In genomic region chr7:92837214-92837749, GRCh38 we compare ENCODE assay signal across 8 cellular contexts. TPM values are rescaled to one million over a fixed set of nuclear protein-coding genes. Genes with fewer than 3 reads are reported as not detected.
A peak's percentile ranks its signal among the peaks of the same experiment; 100 is the strongest.
DNase-seq lines count a peak whose midpoint lies in the region; ATAC-seq and TF ChIP-seq lines count a peak whose summit lies in the region.

No MANE protein-coding gene starts in this region.

- no peaks in the 10 kb centered on the region for H3K9me3 ChIP-seq in Panc1 (ENCODE audit: control insufficient read depth, insufficient read depth, low read depth, low read length)
- H3K9me3 ChIP-seq in endodermal cell (ENCODE audit: control insufficient read depth, low read length), result no peaks in the 10 kb centered on the region
- H3K9me3 ChIP-seq in ovary, result no peaks in the 10 kb centered on the region

- WGBS in endodermal cell (ENCODE audit: insufficient coverage in 1 of 2, insufficient read length in 1 of 2), 2 experiments, result 0 to 2% methylated on average over 1 to 4 of the region's 4 CpGs
- 0 to 3% (median 2%) methylated on average over 4 of the region's 4 CpGs for WGBS in ovary, 3 donors

- H3K27me3 Mint-ChIP-seq in endodermal cell (ENCODE audit: insufficient read depth), result peaks cover 11% of the 10 kb centered on the region

- H3K27ac ChIP-seq in Panc1 (ENCODE audit: low read length) (peak overlapping the region; percentile 40), endodermal cell (ENCODE audit: low read depth, low read length) (no peak overlapping the region), ovary (peak overlapping the region in 1 of 2 donors; percentile 30)

- no peak for ATAC-seq in Panc1
- no peak for ATAC-seq in HG02623 (IDR thresholded peaks at IDR 0.05; ENCODE audit: unreplicated experiment)
- no peak for ATAC-seq in GM18498 (IDR thresholded peaks at IDR 0.05; ENCODE audit: unreplicated experiment)

- intact Hi-C loops in Panc1 (cut with micrococcal nuclease; ENCODE audit: unreplicated experiment), result no loop called here
- intact Hi-C loops in ovary (cut with DNase I), result loop anchor here in 3 of 4 donors (10.0 kb wide), 3 partner anchors 142 to 218 kb away; no protein-coding TSS in a partner anchor

- H3K27me3 ChIP-seq in Panc1 (ENCODE audit: control insufficient read depth, insufficient read depth, low read length), result no peaks in the 10 kb centered on the region; the same call in 1 of the 2 replicates
- no peaks in the 10 kb centered on the region for H3K27me3 ChIP-seq in endodermal cell (ENCODE audit: control insufficient read depth, insufficient read depth, low read length, poor library complexity, severe bottlenecking)
- peaks cover 2% of the 10 kb centered on the region for H3K27me3 ChIP-seq in ovary

- POLR2A ChIA-PET in Panc1 (lab: Charles Lee), result interaction anchor here (0.5 to 0.7 kb wide), 2 partner anchors 198 to 245 kb away, joined by 3 to 5 read pairs; no protein-coding TSS in a partner anchor

- CTCF ChIA-PET in Panc1 (lab: Charles Lee), result interaction anchor here (0.5 kb wide), 1 partner anchor 309 kb away, joined by 3 read pairs; the partner anchor contains the start of genes PEX1 and RBM48

- peaks cover 2% of the 10 kb centered on the region; the same call in 1 of the 2 replicates for H3K36me3 ChIP-seq in Panc1 (ENCODE audit: control insufficient read depth, insufficient read depth, low read length)
- peaks cover under 1% of the 10 kb centered on the region for H3K36me3 ChIP-seq in endodermal cell (ENCODE audit: control insufficient read depth, insufficient read depth, low read length)
- no peaks in the 10 kb centered on the region for H3K36me3 ChIP-seq in ovary

- H3K36me3 Mint-ChIP-seq in endodermal cell (ENCODE audit: low read depth), result peaks cover 2% of the 10 kb centered on the region

- H3K27ac Mint-ChIP-seq in endodermal cell, result peak overlapping the region; percentile 54

- no peak for TF ChIP-seq POLR2A in ovary (IDR thresholded peaks at IDR 0.05)

- TF ChIP-seq CTCF in Panc1 (IDR thresholded peaks at IDR 0.05) (no peak), endodermal cell (conservative IDR thresholded peaks at IDR 0.05) (no peak), ovary (IDR thresholded peaks at IDR 0.05) (no peak)

- peaks cover 15% of the 10 kb centered on the region for H3K4me1 Mint-ChIP-seq in endodermal cell

- DNase-seq in NCI-H82 (lab: John Stamatoyannopoulos, UW), result peak; percentile 39
- DNase-seq in NCI-H82 treated with DMSO at 0.1 percent for 48 hours (lab: John Stamatoyannopoulos, UW; ENCODE audit: unreplicated experiment), result no peak
- DNase-seq in Panc1 (ENCODE audit: low read depth, low spot score), result no peak
- DNase-seq in endodermal cell, result no peak
- no peak for DNase-seq in ovary
- DNase-seq in activated CD8-positive, alpha-beta memory T cell treated with anti-CD3 and anti-CD28 coated beads, Interleukin-2, amount 50 U/mL, for 4 hours, result no peak

- peak overlapping the region; percentile 87 for H3K4me3 Mint-ChIP-seq in endodermal cell

- H3K4me3 ChIP-seq in Panc1 (ENCODE audit: low read depth in 2 of 2, low read length in 2 of 2) (peak overlapping the region; percentile 94 to 97), endodermal cell (ENCODE audit: low read length) (peak overlapping the region; percentile 95), ovary (peak overlapping the region; percentile 55)

- H3K9ac ChIP-seq in endodermal cell (ENCODE audit: extremely low read depth, low read length, poor library complexity, severe bottlenecking), result peak overlapping the region; percentile 64

- in situ Hi-C loops in Panc1 (cut with HindIII; ENCODE audit: low pct_unique_long_range_greater_than_20kb, low sequenced_read_pairs), result no loop called here

- TF ChIP-seq EP300 in ovary (IDR thresholded peaks at IDR 0.05), result no peak

- TSS peak; percentile 43 for BruUV-seq in Panc1 (replicated peaks; lab: Mats Ljungman, UMichigan)

- H3K4me1 ChIP-seq in Panc1 (ENCODE audit: control insufficient read depth, insufficient read depth, low read length) (0 out of 2 replicates have a peak, but pooled peaks cover 3% of the 10 kb centered on the region), endodermal cell (ENCODE audit: control insufficient read depth, insufficient read depth, low read length) (peaks cover 7% of the 10 kb centered on the region), ovary (ENCODE audit: insufficient read depth) (peaks cover 3% of the 10 kb centered on the region)

- no peaks in the 10 kb centered on the region for H3K9me3 Mint-ChIP-seq in endodermal cell

RNA-seq across cellular contexts. Expression of gene CDK6, which starts 0.9 kb away (rescaled TPM):
- total RNA-seq in Panc1 (2021; ENCODE audit: unreplicated experiment), result 57.4 TPM
- 8.6 TPM for polyA plus RNA-seq in Panc1 (2012; ENCODE audit: insufficient read length)
- total RNA-seq in endodermal cell, result 10 to 100 TPM; 28.5 to 36.6 TPM
- polyA plus RNA-seq in endodermal cell (2013, experiment 1 of 2), result 26.4 TPM
- polyA plus RNA-seq in endodermal cell (2013, experiment 2 of 2), result 28.0 TPM
- 10 to 100 TPM in 6 of 7 donors, 1 to 10 TPM in 1; 5.4 to 20.4 (median 11.6) TPM for total RNA-seq in ovary
- 1 to 10 TPM; 1.8 to 4.4 TPM for polyA plus RNA-seq in ovary
